1 cellular context compared by ENCODE assay signal in the genomic region with DNA sequence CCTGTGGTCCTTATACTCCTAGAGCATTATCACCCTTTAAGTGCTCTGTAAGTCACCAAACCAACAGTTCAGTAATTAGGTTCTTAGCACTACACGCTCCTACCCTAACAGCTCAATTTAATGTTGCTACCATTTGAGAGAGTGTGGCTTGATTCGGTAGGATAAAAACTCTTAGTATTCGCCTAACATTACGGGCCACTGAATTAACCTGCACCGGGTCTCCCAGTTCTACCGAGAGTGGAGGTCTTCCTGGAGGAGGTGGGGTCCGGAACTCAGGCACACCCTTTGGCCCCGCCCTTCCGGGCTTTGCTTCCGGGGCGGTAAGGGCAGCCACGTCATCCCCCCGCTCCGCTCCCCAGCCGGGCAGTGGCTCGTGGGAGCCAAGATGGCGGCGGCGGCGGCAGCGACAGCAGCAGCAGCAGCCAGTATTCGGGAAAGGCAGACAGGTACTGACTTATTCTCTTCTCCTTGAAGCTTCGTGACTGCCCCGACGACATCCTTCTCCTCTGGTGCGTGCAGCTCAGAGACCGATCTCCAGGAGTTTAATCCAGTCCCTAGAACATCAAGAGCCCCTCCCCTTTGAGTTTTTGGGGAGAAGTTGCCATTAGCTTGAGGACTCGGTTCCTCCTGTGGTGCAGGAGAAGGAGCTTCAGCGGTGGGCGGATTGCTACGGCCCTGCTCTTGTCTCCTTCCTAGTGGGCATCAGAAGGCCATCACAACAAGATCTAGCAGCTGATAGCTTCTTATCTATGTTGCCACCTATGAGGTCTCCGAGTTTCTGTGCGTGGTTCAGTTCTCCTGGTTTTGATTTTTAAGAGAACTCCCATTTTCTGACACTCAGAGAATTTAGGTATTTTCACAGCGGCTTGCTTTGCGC.
A peak's percentile ranks its signal among the peaks of the same experiment; 100 is the strongest.
TF ChIP-seq lines count a peak whose summit lies in the region.

A gene with protein sequence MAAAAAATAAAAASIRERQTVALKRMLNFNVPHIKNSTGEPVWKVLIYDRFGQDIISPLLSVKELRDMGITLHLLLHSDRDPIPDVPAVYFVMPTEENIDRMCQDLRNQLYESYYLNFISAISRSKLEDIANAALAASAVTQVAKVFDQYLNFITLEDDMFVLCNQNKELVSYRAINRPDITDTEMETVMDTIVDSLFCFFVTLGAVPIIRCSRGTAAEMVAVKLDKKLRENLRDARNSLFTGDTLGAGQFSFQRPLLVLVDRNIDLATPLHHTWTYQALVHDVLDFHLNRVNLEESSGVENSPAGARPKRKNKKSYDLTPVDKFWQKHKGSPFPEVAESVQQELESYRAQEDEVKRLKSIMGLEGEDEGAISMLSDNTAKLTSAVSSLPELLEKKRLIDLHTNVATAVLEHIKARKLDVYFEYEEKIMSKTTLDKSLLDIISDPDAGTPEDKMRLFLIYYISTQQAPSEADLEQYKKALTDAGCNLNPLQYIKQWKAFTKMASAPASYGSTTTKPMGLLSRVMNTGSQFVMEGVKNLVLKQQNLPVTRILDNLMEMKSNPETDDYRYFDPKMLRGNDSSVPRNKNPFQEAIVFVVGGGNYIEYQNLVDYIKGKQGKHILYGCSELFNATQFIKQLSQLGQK (plus strand): TSS at position 366 of the 877 bp plus-strand sequence. CDS start 20 bp downstream, at position 386.

TF ChIP-seq in endothelial cell of umbilical vein, 7 proteins besides CTCF, POLR2A, EP300 and RAD21 (continued from another document):
- peak; percentile 59 for TF ChIP-seq FOS (IDR thresholded peaks at IDR 0.05; ENCODE audit: borderline replicate concordance, insufficient read depth, low read length)
